In the genomic region with DNA sequence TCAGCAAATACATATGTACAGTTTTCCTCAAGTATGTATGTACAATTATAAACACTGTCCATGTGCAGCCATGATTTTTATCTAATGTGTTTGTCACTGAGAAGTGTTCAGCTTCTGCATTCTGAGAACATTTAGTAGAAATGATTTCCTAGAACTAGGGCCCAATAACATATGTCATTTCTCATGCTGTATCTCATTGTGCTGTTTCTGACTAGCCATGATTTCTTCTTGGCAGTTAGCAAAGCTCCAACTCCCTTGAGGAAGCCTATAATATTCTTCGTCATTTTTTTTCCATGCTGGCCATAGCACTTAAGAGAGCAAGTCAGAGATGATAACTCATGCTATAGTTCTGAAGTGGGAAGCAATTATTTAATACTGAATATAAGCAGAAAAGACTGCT, we compare ENCODE assay signal across 1 cellular context.
TF ChIP-seq lines count a peak whose summit lies in the region.

No MANE protein-coding gene starts in this region.

TF ChIP-seq in neural cell, 6 proteins besides CTCF, POLR2A, EP300 and RAD21:
- TF ChIP-seq, protein P1, sequence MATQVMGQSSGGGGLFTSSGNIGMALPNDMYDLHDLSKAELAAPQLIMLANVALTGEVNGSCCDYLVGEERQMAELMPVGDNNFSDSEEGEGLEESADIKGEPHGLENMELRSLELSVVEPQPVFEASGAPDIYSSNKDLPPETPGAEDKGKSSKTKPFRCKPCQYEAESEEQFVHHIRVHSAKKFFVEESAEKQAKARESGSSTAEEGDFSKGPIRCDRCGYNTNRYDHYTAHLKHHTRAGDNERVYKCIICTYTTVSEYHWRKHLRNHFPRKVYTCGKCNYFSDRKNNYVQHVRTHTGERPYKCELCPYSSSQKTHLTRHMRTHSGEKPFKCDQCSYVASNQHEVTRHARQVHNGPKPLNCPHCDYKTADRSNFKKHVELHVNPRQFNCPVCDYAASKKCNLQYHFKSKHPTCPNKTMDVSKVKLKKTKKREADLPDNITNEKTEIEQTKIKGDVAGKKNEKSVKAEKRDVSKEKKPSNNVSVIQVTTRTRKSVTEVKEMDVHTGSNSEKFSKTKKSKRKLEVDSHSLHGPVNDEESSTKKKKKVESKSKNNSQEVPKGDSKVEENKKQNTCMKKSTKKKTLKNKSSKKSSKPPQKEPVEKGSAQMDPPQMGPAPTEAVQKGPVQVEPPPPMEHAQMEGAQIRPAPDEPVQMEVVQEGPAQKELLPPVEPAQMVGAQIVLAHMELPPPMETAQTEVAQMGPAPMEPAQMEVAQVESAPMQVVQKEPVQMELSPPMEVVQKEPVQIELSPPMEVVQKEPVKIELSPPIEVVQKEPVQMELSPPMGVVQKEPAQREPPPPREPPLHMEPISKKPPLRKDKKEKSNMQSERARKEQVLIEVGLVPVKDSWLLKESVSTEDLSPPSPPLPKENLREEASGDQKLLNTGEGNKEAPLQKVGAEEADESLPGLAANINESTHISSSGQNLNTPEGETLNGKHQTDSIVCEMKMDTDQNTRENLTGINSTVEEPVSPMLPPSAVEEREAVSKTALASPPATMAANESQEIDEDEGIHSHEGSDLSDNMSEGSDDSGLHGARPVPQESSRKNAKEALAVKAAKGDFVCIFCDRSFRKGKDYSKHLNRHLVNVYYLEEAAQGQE (IDR thresholded peaks at IDR 0.05; ENCODE audit: borderline replicate concordance), result no peak
- TF ChIP-seq POLR2AphosphoS5 (IDR thresholded peaks at IDR 0.05) (peak; percentile 60), SMC3 (conservative IDR thresholded peaks at IDR 0.05; ENCODE audit: poor library complexity) (no peak)
